ENCODE assay signal across 8 cellular contexts in genomic region chr2:152036611-152037469, GRCh38.
DNase-seq lines count a peak whose midpoint lies in the region; ATAC-seq and TF ChIP-seq lines count a peak whose summit lies in the region.

No MANE protein-coding gene starts in this region.

- no peak overlapping the region for H3K9ac ChIP-seq in KMS-11

- TF ChIP-seq CTCF in KMS-11 (conservative IDR thresholded peaks at IDR 0.05; ENCODE audit: low read depth, low read length) (peak; percentile 98), cardiac muscle cell (IDR thresholded peaks at IDR 0.05; ENCODE audit: low read depth, low read length) (peak; percentile 86)

- DNase-seq in ELR (ENCODE audit: low read depth) (peak; percentile 74), RPMI8226 (peak; percentile 68), cardiac muscle cell (ENCODE audit: low read depth in 1 of 2, low spot score in 1 of 2) (peak; percentile 79 to 85), putamen (ENCODE audit: low spot score) (peak; percentile 79), NCI-H128 (lab: John Stamatoyannopoulos, UW; ENCODE audit: unreplicated experiment) (no peak)
- DNase-seq in activated naive CD4-positive, alpha-beta T cell treated with anti-CD3 and anti-CD28 coated beads, Interleukin-2, amount 50 U/mL, for 72 hours (ENCODE audit: low spot score in 2 of 2) = peak in 1 of 2 donors; percentile 55

- no peaks in the 10 kb centered on the region for H3K9me3 Mint-ChIP-seq in activated naive CD4-positive, alpha-beta T cell treated with anti-CD3 and anti-CD28 coated beads, Interleukin-2, amount 50 U/mL, for 72 hours

- no peaks in the 10 kb centered on the region for H3K79me2 ChIP-seq in KMS-11 (ENCODE audit: insufficient read depth, low read depth)

- ATAC-seq in GM21737 (IDR thresholded peaks at IDR 0.05; ENCODE audit: unreplicated experiment) = peak; percentile 82
- peak; percentile 49 to 78 for ATAC-seq in activated naive CD4-positive, alpha-beta T cell treated with anti-CD3 and anti-CD28 coated beads, Interleukin-2, amount 50 U/mL, for 72 hours

- H3K4me2 ChIP-seq in KMS-11 = no peak overlapping the region

- no peaks in the 10 kb centered on the region for H3K27me3 ChIP-seq in KMS-11 (ENCODE audit: insufficient read depth, low read depth)
- H3K27me3 ChIP-seq in cardiac muscle cell = no peaks in the 10 kb centered on the region

- no peaks in the 10 kb centered on the region for H4K20me1 ChIP-seq in KMS-11 (ENCODE audit: insufficient read depth)

- H3K9me3 ChIP-seq in cardiac muscle cell (ENCODE audit: low read depth) = no peaks in the 10 kb centered on the region

- H3K27ac Mint-ChIP-seq in activated naive CD4-positive, alpha-beta T cell treated with anti-CD3 and anti-CD28 coated beads, Interleukin-2, amount 50 U/mL, for 72 hours = no peak overlapping the region

- no peaks in the 10 kb centered on the region for H3K36me3 Mint-ChIP-seq in activated naive CD4-positive, alpha-beta T cell treated with anti-CD3 and anti-CD28 coated beads, Interleukin-2, amount 50 U/mL, for 72 hours

- no peak overlapping the region for H3K27ac ChIP-seq in KMS-11
- H3K27ac ChIP-seq in cardiac muscle cell = no peak overlapping the region

- H3K4me3 ChIP-seq in KMS-11 (IDR thresholded peaks at IDR 0.05; ENCODE audit: insufficient read depth, low read depth, low read length) (no peak overlapping the region), cardiac muscle cell (no peak overlapping the region)

- no peaks in the 10 kb centered on the region for H3K4me1 ChIP-seq in KMS-11 (ENCODE audit: low read depth, poor library complexity, severe bottlenecking)
- H3K4me1 ChIP-seq in cardiac muscle cell (ENCODE audit: low read depth) = no peaks in the 10 kb centered on the region

- H2AFZ ChIP-seq in KMS-11 (ENCODE audit: low read depth) = no peak overlapping the region

- H3K36me3 ChIP-seq in KMS-11 (ENCODE audit: insufficient read depth) = no peaks in the 10 kb centered on the region
- H3K36me3 ChIP-seq in cardiac muscle cell = no peaks in the 10 kb centered on the region
